ENCODE assay signal across 29 cellular contexts in genomic region chr14:72788255-72788654, GRCh38.
A peak's percentile ranks its signal among the peaks of the same experiment; 100 is the strongest.
DNase-seq lines count a peak whose midpoint lies in the region; ATAC-seq and TF ChIP-seq lines count a peak whose summit lies in the region.
"Had no signal": no experiment of that assay in that cellular context is flagged by ENCODE, and none has a peak within 500 bp of the region (broad histone marks: within the 10 kb centered on the region; RNA-seq: fewer than 3 reads in every experiment).

No MANE protein-coding gene starts in this region.

- no peaks in the 10 kb centered on the region for H3K79me2 ChIP-seq in GM23338 (replicated peaks; ENCODE audit: insufficient read depth)

- POLR2A ChIA-PET in Caco-2 (lab: Charles Lee): no interaction called here

- BruUV-seq in Caco-2 (replicated peaks; lab: Mats Ljungman, UMichigan): no TSS peak

- no peaks in the 10 kb centered on the region for H4K20me1 ChIP-seq in BLaER1
- H4K20me1 ChIP-seq in GM23338 (replicated peaks; ENCODE audit: insufficient read depth): no peaks in the 10 kb centered on the region

- no peak for TF ChIP-seq CTCF in GM23338 (conservative IDR thresholded peaks at IDR 0.05; ENCODE audit: low read depth in 2 of 2)
- no peak for TF ChIP-seq CTCF in Caco-2 (IDR thresholded peaks at IDR 0.05; ENCODE audit: insufficient read depth in 1 of 2, low read depth in 1 of 2, low read length in 1 of 2, severe bottlenecking in 1 of 2, unreplicated experiment in 1 of 2)

- 79 to 82% methylated on average over 3 to 4 of the region's 6 CpGs for WGBS in mesodermal cell (ENCODE audit: insufficient coverage in 2 of 2), 2 experiments

- no peak overlapping the region for H3K27ac ChIP-seq in BLaER1
- H3K27ac ChIP-seq in GM23338 (ENCODE audit: low read depth): no peak overlapping the region
- peak overlapping the region; percentile 4 for H3K27ac ChIP-seq in mesodermal cell (ENCODE audit: low read depth, low read length, severe bottlenecking)
- H3K27ac ChIP-seq: brain microvascular endothelial cell, colonic mucosa, neutrophil, tibial nerve had no signal

- H3K4me1 ChIP-seq in BLaER1 (peaks cover 29% of the 10 kb centered on the region), GM23338 (ENCODE audit: insufficient read depth) (no peaks in the 10 kb centered on the region; the same call in 1 of the 2 replicates), mesodermal cell (ENCODE audit: control insufficient read depth, insufficient read depth, low read length, poor library complexity, severe bottlenecking) (peaks cover 25% of the 10 kb centered on the region), Caco-2 (peaks cover 7% of the 10 kb centered on the region; the same call in 1 of the 2 replicates)
- H3K4me1 ChIP-seq: colonic mucosa, tibial nerve had no signal

- no peaks in the 10 kb centered on the region; the same call in 2 of the 3 replicates for H3K9me3 Mint-ChIP-seq in GM23338
- no peaks in the 10 kb centered on the region for H3K9me3 Mint-ChIP-seq in Caco-2 (ENCODE audit: unreplicated experiment)
- H3K9me3 Mint-ChIP-seq: activated CD4-positive, alpha-beta T cell treated with anti-CD3 and anti-CD28 coated beads, Interleukin-2, amount 10 ng/mL, durations not matched to agents 24 days and 14 days; activated naive CD8-positive, alpha-beta T cell treated with anti-CD3 and anti-CD28 coated beads, Interleukin-2, amount 50 U/mL, for 24 hours; CD4-positive, alpha-beta T cell; effector memory CD8-positive, alpha-beta T cell; IgD-negative memory B cell; mesothelial cell of epicardium; stimulated activated naive CD8-positive, alpha-beta T cell treated with anti-CD3 and anti-CD28 coated beads, Interleukin-15, amount 100 ng/mL, for 72 hours had no signal

- DNase-seq in GM23338 (ENCODE audit: low spot score): no peak
- DNase-seq in amniotic epithelial cell (ENCODE audit: low read depth): peak; percentile 5
- no peak for DNase-seq in NCI-H345 treated with DMSO at 0.1 percent for 48 hours (lab: John Stamatoyannopoulos, UW; ENCODE audit: unreplicated experiment)
- no peak for DNase-seq in Caco-2
- DNase-seq in NCI-H2196 (lab: John Stamatoyannopoulos, UW; ENCODE audit: unreplicated experiment): no peak
- DNase-seq in stimulated activated CD8-positive, alpha-beta memory T cell treated with anti-CD3 and anti-CD28 coated beads, Interleukin-4, amount 100 ng/mL, for 48 hours: no peak
- DNase-seq: activated CD4-positive, alpha-beta T cell treated with anti-CD3 and anti-CD28 coated beads, Interleukin-2, amount 10 ng/mL, durations not matched to agents 24 days and 14 days; activated naive CD8-positive, alpha-beta T cell treated with anti-CD3 and anti-CD28 coated beads, Interleukin-2, amount 50 U/mL, for 24 hours; brain microvascular endothelial cell; CD4-positive, alpha-beta T cell; colonic mucosa; DMS153; effector memory CD8-positive, alpha-beta T cell; foreskin melanocyte; H7; kidney; MM.1S; NCI-H2227 treated with DMSO at 0.1 percent for 48 hours; stimulated activated CD4-positive, alpha-beta T cell treated with anti-CD3 and anti-CD28 coated beads, Interleukin-2, amount 100 ng/mL, for 48 hours; stimulated activated naive CD8-positive, alpha-beta T cell treated with anti-CD3 and anti-CD28 coated beads, Interleukin-15, amount 100 ng/mL, for 72 hours had no signal

- 0 out of 2 replicates have a peak overlapping the region, but pooled peaks have one; percentile 5 for H2AFZ ChIP-seq in GM23338

- no peaks in the 10 kb centered on the region for H3K36me3 Mint-ChIP-seq in GM23338 (ENCODE audit: low read depth)
- no peaks in the 10 kb centered on the region for H3K36me3 Mint-ChIP-seq in Caco-2 (ENCODE audit: insufficient read depth, unreplicated experiment)
- H3K36me3 Mint-ChIP-seq: mesothelial cell of epicardium had no signal

- no peaks in the 10 kb centered on the region for H3K36me3 ChIP-seq in BLaER1
- H3K36me3 ChIP-seq in GM23338 (ENCODE audit: insufficient read depth): no peaks in the 10 kb centered on the region
- H3K36me3 ChIP-seq in mesodermal cell (ENCODE audit: control insufficient read depth, insufficient read depth, low read length): no peaks in the 10 kb centered on the region
- no peaks in the 10 kb centered on the region for H3K36me3 ChIP-seq in Caco-2 (ENCODE audit: control insufficient read depth, insufficient read depth, low read length)
- H3K36me3 ChIP-seq: brain microvascular endothelial cell, colonic mucosa, neutrophil, tibial nerve had no signal

- intact Hi-C loops in Caco-2 (cut with micrococcal nuclease; ENCODE audit: unreplicated experiment): no loop called here

- H3K4me3 ChIP-seq in BLaER1: no peak overlapping the region
- H3K4me3 ChIP-seq in GM23338: no peak overlapping the region
- H3K4me3 ChIP-seq in mesodermal cell (ENCODE audit: extremely low read depth, insufficient read depth, low read length, poor library complexity, severe bottlenecking): no peak overlapping the region
- H3K4me3 ChIP-seq in Caco-2 (ENCODE audit: low read depth, low read length): no peak overlapping the region
- H3K4me3 ChIP-seq: colonic mucosa, smooth muscle cell, tibial nerve had no signal

- H3K4me2 ChIP-seq in BLaER1 (peak overlapping the region; percentile 52), GM23338 (no peak overlapping the region)
- H3K4me2 ChIP-seq: smooth muscle cell had no signal

- CTCF ChIA-PET in Caco-2 (lab: Charles Lee): no interaction called here

- H3K9me2 ChIP-seq in GM23338 (ENCODE audit: insufficient read depth): 0 out of 2 replicates have a peak, but pooled peaks cover under 1% of the 10 kb centered on the region

- ATAC-seq in GM23338: no peak
- ATAC-seq: activated naive CD8-positive, alpha-beta T cell treated with anti-CD3 and anti-CD28 coated beads, Interleukin-2, amount 50 U/mL, for 24 hours; effector memory CD8-positive, alpha-beta T cell; esophagus mucosa; Right ventricle myocardium inferior; stimulated activated naive CD8-positive, alpha-beta T cell treated with anti-CD3 and anti-CD28 coated beads, Interleukin-15, amount 100 ng/mL, for 72 hours had no signal

- H3K4me1 Mint-ChIP-seq in GM23338: peaks cover 24% of the 10 kb centered on the region
- peaks cover 12% of the 10 kb centered on the region for H3K4me1 Mint-ChIP-seq in Caco-2 (ENCODE audit: low read depth, unreplicated experiment)

- no peaks in the 10 kb centered on the region for H3K9me3 ChIP-seq in BLaER1
- no peaks in the 10 kb centered on the region for H3K9me3 ChIP-seq in mesodermal cell (ENCODE audit: control insufficient read depth, low read length)
- H3K9me3 ChIP-seq in Caco-2: no peaks in the 10 kb centered on the region
- H3K9me3 ChIP-seq: colonic mucosa, neutrophil, tibial nerve had no signal

- no peaks in the 10 kb centered on the region for H3F3A ChIP-seq in GM23338 (replicated peaks; ENCODE audit: low read depth)

- H3K4me3 Mint-ChIP-seq in GM23338 (no peak overlapping the region), Caco-2 (ENCODE audit: unreplicated experiment) (no peak overlapping the region)
- H3K4me3 Mint-ChIP-seq: activated CD4-positive, alpha-beta T cell treated with anti-CD3 and anti-CD28 coated beads, Interleukin-2, amount 10 ng/mL, durations not matched to agents 24 days and 14 days; activated naive CD8-positive, alpha-beta T cell treated with anti-CD3 and anti-CD28 coated beads, Interleukin-2, amount 50 U/mL, for 24 hours; CD4-positive, alpha-beta T cell; mesothelial cell of epicardium; stimulated activated naive CD8-positive, alpha-beta T cell treated with anti-CD3 and anti-CD28 coated beads, Interleukin-15, amount 100 ng/mL, for 72 hours had no signal

- H3K9ac ChIP-seq in BLaER1: no peak overlapping the region

- no peak overlapping the region for H3K27ac Mint-ChIP-seq in GM23338
- no peak overlapping the region for H3K27ac Mint-ChIP-seq in Caco-2 (ENCODE audit: unreplicated experiment)
- H3K27ac Mint-ChIP-seq: activated CD4-positive, alpha-beta T cell treated with anti-CD3 and anti-CD28 coated beads, Interleukin-2, amount 10 ng/mL, durations not matched to agents 24 days and 14 days; activated naive CD8-positive, alpha-beta T cell treated with anti-CD3 and anti-CD28 coated beads, Interleukin-2, amount 50 U/mL, for 24 hours; CD4-positive, alpha-beta T cell; effector memory CD8-positive, alpha-beta T cell; mesothelial cell of epicardium had no signal

- H3K27me3 ChIP-seq in BLaER1 (no peaks in the 10 kb centered on the region), GM23338 (ENCODE audit: insufficient read depth) (no peaks in the 10 kb centered on the region), Caco-2 (replicated peaks; ENCODE audit: control insufficient read depth, insufficient read depth, low read length) (no peaks in the 10 kb centered on the region)
- H3K27me3 ChIP-seq: brain microvascular endothelial cell, colonic mucosa, neutrophil, tibial nerve had no signal

- peaks cover 3% of the 10 kb centered on the region for H3K27me3 Mint-ChIP-seq in GM23338 (ENCODE audit: insufficient read depth, low read depth, poor library complexity)
- no peaks in the 10 kb centered on the region for H3K27me3 Mint-ChIP-seq in Caco-2 (ENCODE audit: insufficient read depth, unreplicated experiment)
- H3K27me3 Mint-ChIP-seq: activated CD4-positive, alpha-beta T cell treated with anti-CD3 and anti-CD28 coated beads, Interleukin-2, amount 10 ng/mL, durations not matched to agents 24 days and 14 days; activated naive CD8-positive, alpha-beta T cell treated with anti-CD3 and anti-CD28 coated beads, Interleukin-2, amount 50 U/mL, for 24 hours; CD4-positive, alpha-beta T cell; IgD-negative memory B cell; stimulated activated naive CD8-positive, alpha-beta T cell treated with anti-CD3 and anti-CD28 coated beads, Interleukin-15, amount 100 ng/mL, for 72 hours had no signal

TF ChIP-seq in GM23338, 12 proteins besides CTCF, POLR2A, EP300 and RAD21 (continues in another document):
- TF ChIP-seq ZNF114 (CRISPR knock-in tag; IDR thresholded peaks at IDR 0.05) (no peak), ZNF331 (CRISPR knock-in tag; IDR thresholded peaks at IDR 0.05; ENCODE audit: low read depth) (no peak), JUNB (IDR thresholded peaks at IDR 0.05; ENCODE audit: unreplicated experiment) (no peak), STAT1 (IDR thresholded peaks at IDR 0.05; ENCODE audit: unreplicated experiment) (no peak), EZH2phosphoT487 (IDR thresholded peaks at IDR 0.05; ENCODE audit: unreplicated experiment) (no peak), POLR2AphosphoS5 (IDR thresholded peaks at IDR 0.05; ENCODE audit: low read depth) (no peak)
